ENCODE assay signal across 30 cellular contexts in genomic region chr6:56944651-56945050, GRCh38. TPM values are rescaled to one million over a fixed set of nuclear protein-coding genes. Genes with fewer than 3 reads are reported as not detected.
"Had no signal": no experiment of that assay in that cellular context is flagged by ENCODE, and none has a peak within 500 bp of the region (broad histone marks: within the 10 kb centered on the region; RNA-seq: fewer than 3 reads in every experiment).

No MANE protein-coding gene starts in this region.

- H3K4me3 Mint-ChIP-seq: activated CD4-positive, alpha-beta memory T cell treated with anti-CD3 and anti-CD28 coated beads for 36 hours; activated CD4-positive, alpha-beta T cell treated with anti-CD3 and anti-CD28 coated beads, Interleukin-2, amount 10 ng/mL, durations not matched to agents 24 days and 14 days; activated naive CD4-positive, alpha-beta T cell treated with anti-CD3 and anti-CD28 coated beads, Interleukin-2, amount 50 U/mL, for 24 hours; activated T-cell treated with anti-CD3 and anti-CD28 coated beads, Interleukin-2, amount 50 U/mL, for 4 hours; activated T-helper 17 cell treated with anti-CD3 and anti-CD28 coated beads, Interleukin-2, amount 50 U/mL, for 72 hours; central memory CD8-positive, alpha-beta T cell; effector memory CD8-positive, alpha-beta T cell; mesothelial cell of epicardium; naive thymus-derived CD4-positive, alpha-beta T cell; stimulated activated memory B cell treated with anti-CD40 and anti-IgM and Interleukin-4, amounts not matched to agents 10 μg/mL and 1 μg/mL and 100 μg/mL, for 72 hours; stimulated activated naive CD8-positive, alpha-beta T cell treated with anti-CD3 and anti-CD28 coated beads, Interleukin-15, amount 100 ng/mL, for 72 hours; type B pancreatic cell had no signal

- H3K27ac Mint-ChIP-seq: activated CD4-positive, alpha-beta memory T cell treated with anti-CD3 and anti-CD28 coated beads for 36 hours; activated CD4-positive, alpha-beta T cell treated with anti-CD3 and anti-CD28 coated beads, Interleukin-2, amount 10 ng/mL, durations not matched to agents 24 days and 14 days; activated naive CD4-positive, alpha-beta T cell treated with anti-CD3 and anti-CD28 coated beads, Interleukin-2, amount 50 U/mL, for 24 hours; activated T-helper 17 cell treated with anti-CD3 and anti-CD28 coated beads, Interleukin-2, amount 50 U/mL, for 72 hours; effector memory CD8-positive, alpha-beta T cell; mesothelial cell of epicardium; naive thymus-derived CD4-positive, alpha-beta T cell; progenitor cell of endocrine pancreas; stimulated activated memory B cell treated with anti-CD40 and anti-IgM and Interleukin-4, amounts not matched to agents 10 μg/mL and 1 μg/mL and 100 μg/mL, for 72 hours; stimulated activated naive CD8-positive, alpha-beta T cell treated with anti-CD3 and anti-CD28 coated beads, Interleukin-15, amount 100 ng/mL, for 72 hours; type B pancreatic cell had no signal

- H3K4me1 Mint-ChIP-seq: activated CD4-positive, alpha-beta T cell treated with anti-CD3 and anti-CD28 coated beads, Interleukin-2, amount 10 ng/mL, durations not matched to agents 24 days and 14 days; activated naive CD4-positive, alpha-beta T cell treated with anti-CD3 and anti-CD28 coated beads, Interleukin-2, amount 50 U/mL, for 24 hours; activated T-helper 17 cell treated with anti-CD3 and anti-CD28 coated beads, Interleukin-2, amount 50 U/mL, for 72 hours; central memory CD8-positive, alpha-beta T cell; naive thymus-derived CD4-positive, alpha-beta T cell; stimulated activated memory B cell treated with anti-CD40 and anti-IgM and Interleukin-4, amounts not matched to agents 10 μg/mL and 1 μg/mL and 100 μg/mL, for 72 hours; stimulated activated naive CD8-positive, alpha-beta T cell treated with anti-CD3 and anti-CD28 coated beads, Interleukin-15, amount 100 ng/mL, for 72 hours had no signal

- H3K36me3 Mint-ChIP-seq: stimulated activated memory B cell treated with anti-CD40 and anti-IgM and Interleukin-4, amounts not matched to agents 10 μg/mL and 1 μg/mL and 100 μg/mL, for 72 hours; type B pancreatic cell had no signal

- DNase-seq: activated CD4-positive, alpha-beta memory T cell treated with anti-CD3 and anti-CD28 coated beads for 36 hours; activated CD4-positive, alpha-beta T cell treated with anti-CD3 and anti-CD28 coated beads, Interleukin-2, amount 10 ng/mL, durations not matched to agents 24 days and 14 days; activated CD4-positive, CD25-positive, alpha-beta regulatory T cell treated with anti-CD3 and anti-CD28 coated beads, Interleukin-2, amount 50 U/mL, for 72 hours; activated CD8-positive, alpha-beta memory T cell treated with anti-CD3 and anti-CD28 coated beads, Interleukin-2, amount 50 U/mL, for 48 hours; activated gamma-delta T cell treated with Interleukin-2 at 50 U/mL for 16 hours; activated T-cell treated with anti-CD3 and anti-CD28 coated beads, Interleukin-2, amount 50 U/mL, for 4 hours; effector memory CD8-positive, alpha-beta T cell; foreskin fibroblast; head of caudate nucleus; hippocampal formation; left cardiac atrium; naive thymus-derived CD4-positive, alpha-beta T cell; ovary; retina; stimulated activated CD4-positive, alpha-beta T cell treated with anti-CD3 and anti-CD28 coated beads, Interleukin-4, amount 100 ng/mL, for 4 hours; stimulated activated CD8-positive, alpha-beta memory T cell treated with anti-CD3 and anti-CD28 coated beads, Interleukin-4, amount 100 ng/mL, for 48 hours; stimulated activated naive CD8-positive, alpha-beta T cell treated with anti-CD3 and anti-CD28 coated beads, Interleukin-15, amount 100 ng/mL, for 72 hours; substantia nigra; uterus had no signal

- ATAC-seq: activated T-cell treated with anti-CD3 and anti-CD28 coated beads, Interleukin-2, amount 50 U/mL, for 4 hours; activated T-helper 17 cell treated with anti-CD3 and anti-CD28 coated beads, Interleukin-2, amount 50 U/mL, for 72 hours; effector memory CD8-positive, alpha-beta T cell; esophagus mucosa; left cardiac atrium; naive thymus-derived CD4-positive, alpha-beta T cell; sciatic nerve; stimulated activated memory B cell treated with anti-CD40 and anti-IgM and Interleukin-4, amounts not matched to agents 10 μg/mL and 1 μg/mL and 100 μg/mL, for 72 hours; stimulated activated naive CD8-positive, alpha-beta T cell treated with anti-CD3 and anti-CD28 coated beads, Interleukin-15, amount 100 ng/mL, for 72 hours had no signal

- FAIRE-seq: bronchial epithelial cell, keratinocyte had no signal

- H3K9me3 Mint-ChIP-seq: type B pancreatic cell had no signal

RNA-seq across cellular contexts. Expression of gene BEND6, which starts 10.3 kb away (rescaled TPM):
- total RNA-seq: activated CD4-positive, alpha-beta memory T cell treated with anti-CD3 and anti-CD28 coated beads for 36 hours; activated CD4-positive, alpha-beta T cell treated with anti-CD3 and anti-CD28 coated beads, Interleukin-2, amount 10 ng/mL, durations not matched to agents 24 days and 14 days had no signal
